15 cellular contexts compared by ENCODE assay signal in the genomic region with DNA sequence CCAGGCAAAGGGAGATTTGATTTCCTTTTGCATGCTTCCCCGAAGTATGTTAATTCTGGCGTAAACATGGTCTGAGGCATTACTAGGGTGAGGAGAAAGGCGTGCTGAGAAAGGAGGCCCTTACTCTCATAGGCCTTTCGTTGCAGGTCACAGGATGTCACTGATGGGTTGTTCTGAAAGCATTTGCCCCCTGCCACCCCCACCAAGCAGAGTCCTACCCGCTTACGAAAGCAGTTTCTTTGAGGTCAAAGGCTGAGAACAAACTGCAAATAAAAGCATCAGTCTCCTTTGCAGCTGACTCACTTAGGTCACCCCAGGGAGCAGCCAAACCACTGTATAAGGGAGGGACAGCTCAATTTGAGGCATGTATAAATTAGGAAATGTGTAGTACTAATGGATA. TPM values are rescaled to one million over a fixed set of nuclear protein-coding genes. Genes with fewer than 3 reads are reported as not detected.
A peak's percentile ranks its signal among the peaks of the same experiment; 100 is the strongest.
DNase-seq lines count a peak whose midpoint lies in the region; ATAC-seq, FAIRE-seq and TF ChIP-seq lines count a peak whose summit lies in the region.
"Had no signal": no experiment of that assay in that cellular context is flagged by ENCODE, and none has a peak within 500 bp of the region (broad histone marks: within the 10 kb centered on the region; RNA-seq: fewer than 3 reads in every experiment).

No MANE protein-coding gene starts in this region.

- TF ChIP-seq POLR2A in A549 (IDR thresholded peaks at IDR 0.05; ENCODE audit: low read length) (no peak), body of pancreas (IDR thresholded peaks at IDR 0.05) (no peak)

- no peak for FAIRE-seq in A549 (lab: Jason Lieb, UNC)
- FAIRE-seq in kidney (lab: Jason Lieb, UNC) = no peak
- FAIRE-seq: A204.1 had no signal

- no peak for TF ChIP-seq RAD21 in A549 (conservative IDR thresholded peaks at IDR 0.05 in 1 of 2, IDR thresholded peaks at IDR 0.05 in 1 of 2)

- H3K4me2 ChIP-seq in A549 = peak overlapping the region; percentile 24; the same call in 1 of the 3 replicates

- H3K27me3 ChIP-seq in body of pancreas = no peaks in the 10 kb centered on the region

- POLR2A ChIA-PET in A549 (lab: Yijun Ruan, JAX) = no interaction called here

- TF ChIP-seq CTCF in A549 (IDR thresholded peaks at IDR 0.05) = no peak
- TF ChIP-seq CTCF in body of pancreas (IDR thresholded peaks at IDR 0.05) = no peak
- no peak for TF ChIP-seq CTCF in kidney (IDR thresholded peaks at IDR 0.05; ENCODE audit: borderline replicate concordance, extremely low read depth, insufficient read depth)

- peaks cover 14% of the 10 kb centered on the region for H3K4me1 ChIP-seq in A549
- H3K4me1 ChIP-seq in body of pancreas = no peaks in the 10 kb centered on the region
- H3K4me1 ChIP-seq in kidney (ENCODE audit: control insufficient read depth in 1 of 2, insufficient read depth in 1 of 2, low read depth in 1 of 2, low read length in 2 of 2) = peaks cover 8 to 10% of the 10 kb centered on the region in 2 donors

- TF ChIP-seq EP300 in A549 (IDR thresholded peaks at IDR 0.05) = no peak

- H3K27ac ChIP-seq in A549 = peak overlapping the region in 1 of 2 experiments; percentile 15; a peak in 3 of 6 replicates
- H3K27ac ChIP-seq in body of pancreas = peak overlapping the region in 1 of 4 donors; percentile 24
- peak overlapping the region; percentile 20 to 69 for H3K27ac ChIP-seq in kidney (ENCODE audit: low read depth in 2 of 2, low read length in 2 of 2)

- CTCF ChIA-PET in A549 (lab: Yijun Ruan, JAX) = interaction anchor here (0.7 to 5.1 kb wide), 6 partner anchors 13 to 250 kb away, joined by 3 to 42 read pairs (median 4); a partner anchor contains a TSS

- no peaks in the 10 kb centered on the region for H3K9me3 ChIP-seq in A549
- H3K9me3 ChIP-seq in body of pancreas = no peaks in the 10 kb centered on the region
- H3K9me3 ChIP-seq in kidney (ENCODE audit: control insufficient read depth in 1 of 2, low read length in 2 of 2) = no peaks in the 10 kb centered on the region

- no peaks in the 10 kb centered on the region for H3K36me3 ChIP-seq in body of pancreas (replicated peaks in 1 of 2; ENCODE audit: insufficient read depth in 1 of 2, low read depth in 2 of 2)
- no peaks in the 10 kb centered on the region for H3K36me3 ChIP-seq in kidney (ENCODE audit: control insufficient read depth in 1 of 2, insufficient read depth in 2 of 2, low read length in 2 of 2)

- peak in 1 of 2 experiments; percentile 60; a peak in 3 of 6 replicates for ATAC-seq in A549
- peak; percentile 64 for ATAC-seq in body of pancreas
- ATAC-seq: effector memory CD8-positive, alpha-beta T cell had no signal

- H3K9ac ChIP-seq in kidney (ENCODE audit: low read length in 2 of 2) = no peak overlapping the region

- intact Hi-C loops in body of pancreas (cut with DNase I) (no loop called here), kidney (cut with DNase I) (no loop called here)

- H3K4me3 ChIP-seq in A549 = no peak overlapping the region
- no peak overlapping the region for H3K4me3 ChIP-seq in body of pancreas
- no peak overlapping the region for H3K4me3 ChIP-seq in kidney (ENCODE audit: low read length in 2 of 2)

- DNase-seq in A549 (ENCODE audit: low read depth in 1 of 2, low spot score in 1 of 2) = no peak
- DNase-seq in body of pancreas = peak in 3 of 4 donors; percentile 17 to 31 (median 20)
- peak; percentile 85 for DNase-seq in kidney
- peak; percentile 26 for DNase-seq in retina
- no peak for DNase-seq in SK-N-DZ (ENCODE audit: low spot score)
- no peak for DNase-seq in activated CD4-positive, CD25-positive, alpha-beta regulatory T cell treated with anti-CD3 and anti-CD28 coated beads, Interleukin-2, amount 50 U/mL, for 72 hours
- DNase-seq in activated CD4-positive, alpha-beta T cell treated with anti-CD3 and anti-CD28 coated beads, Interleukin-2, amount 50 U/mL, for 1 hour = no peak
- no peak for DNase-seq in stimulated activated naive CD4-positive, alpha-beta T cell treated with Interleukin-2 at 50 U/mL for 16 hours (lab: John Stamatoyannopoulos, UW)
- DNase-seq: activated naive CD4-positive, alpha-beta T cell treated with anti-CD3 and anti-CD28 coated beads, Interleukin-2, amount 10 ng/mL, durations not matched to agents 7 days and 5 days; DMS153; effector memory CD8-positive, alpha-beta T cell; NCI-H1092; NCI-H526 treated with DMSO at 0.1 percent for 48 hours; SW 1271 had no signal

- 61% methylated on average over 6 of the region's 6 CpGs for WGBS in A549 (ENCODE audit: missing lambda C conversion rate)
- WGBS in body of pancreas, 2 donors = 63 to 79% methylated on average over 6 of the region's 6 CpGs

TF ChIP-seq in A549, 52 proteins besides CTCF, POLR2A, EP300 and RAD21:
- no peak for TF ChIP-seq KDM1A (IDR thresholded peaks at IDR 0.05; ENCODE audit: low read depth)
- TF ChIP-seq, protein P1, sequence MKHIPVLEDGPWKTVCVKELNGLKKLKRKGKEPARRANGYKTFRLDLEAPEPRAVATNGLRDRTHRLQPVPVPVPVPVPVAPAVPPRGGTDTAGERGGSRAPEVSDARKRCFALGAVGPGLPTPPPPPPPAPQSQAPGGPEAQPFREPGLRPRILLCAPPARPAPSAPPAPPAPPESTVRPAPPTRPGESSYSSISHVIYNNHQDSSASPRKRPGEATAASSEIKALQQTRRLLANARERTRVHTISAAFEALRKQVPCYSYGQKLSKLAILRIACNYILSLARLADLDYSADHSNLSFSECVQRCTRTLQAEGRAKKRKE (CRISPR knock-in tag; IDR thresholded peaks at IDR 0.05; ENCODE audit: low read depth) = no peak
- TF ChIP-seq MAFK (IDR thresholded peaks at IDR 0.05; ENCODE audit: partially characterized antibody) = no peak
- TF ChIP-seq, protein P2, sequence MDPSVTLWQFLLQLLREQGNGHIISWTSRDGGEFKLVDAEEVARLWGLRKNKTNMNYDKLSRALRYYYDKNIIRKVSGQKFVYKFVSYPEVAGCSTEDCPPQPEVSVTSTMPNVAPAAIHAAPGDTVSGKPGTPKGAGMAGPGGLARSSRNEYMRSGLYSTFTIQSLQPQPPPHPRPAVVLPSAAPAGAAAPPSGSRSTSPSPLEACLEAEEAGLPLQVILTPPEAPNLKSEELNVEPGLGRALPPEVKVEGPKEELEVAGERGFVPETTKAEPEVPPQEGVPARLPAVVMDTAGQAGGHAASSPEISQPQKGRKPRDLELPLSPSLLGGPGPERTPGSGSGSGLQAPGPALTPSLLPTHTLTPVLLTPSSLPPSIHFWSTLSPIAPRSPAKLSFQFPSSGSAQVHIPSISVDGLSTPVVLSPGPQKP (IDR thresholded peaks at IDR 0.05; ENCODE audit: low read depth, low read length) = no peak
- TF ChIP-seq NR3C1 (IDR thresholded peaks at IDR 0.05) = no peak
- no peak for TF ChIP-seq CBX2 (IDR thresholded peaks at IDR 0.05; ENCODE audit: borderline replicate concordance, low read depth)
- no peak for TF ChIP-seq FOSL2 (IDR thresholded peaks at IDR 0.05)
- TF ChIP-seq FOSL2 (CRISPR knock-in tag; IDR thresholded peaks at IDR 0.05) = no peak

RNA-seq across cellular contexts. Expression of a gene that starts 57.1 kb away (rescaled TPM):
- 21.2 and 28.3 TPM in 2 replicates for polyA plus RNA-seq in A549 (2011; rRNA removed)
- 9.4 and 10.4 TPM in 2 replicates for polyA plus RNA-seq in A549 (2012; cell fraction: cytosol; rRNA removed)
- 1.8 and 3.2 TPM in 2 replicates for polyA plus RNA-seq in A549 (2012; cell fraction: nucleus; rRNA removed)
- polyA plus RNA-seq in A549 (2017; fragmentation: RNase III; extraction: RNeasy Plus Mini Kit Qiagen cat#74134 plus additional on column Dnase treatment) = 16.3 to 19.4 TPM (median 18.7 TPM) in 3 replicates
- polyA minus RNA-seq in A549 (2011; rRNA and poly(A)+ RNA removed) = 6.0 and 7.3 TPM in 2 replicates
- total RNA-seq in body of pancreas = 1 to 10 TPM; 2.6 to 7.8 TPM
- total RNA-seq in kidney = 21.2 TPM
- 53.5 TPM for polyA plus RNA-seq in kidney (ENCODE audit: insufficient read depth, low read depth, low replicate concordance)
- 23.5 and 26.7 TPM in 2 replicates for polyA plus RNA-seq in SK-N-DZ (2014; cell fraction: cytosol; rRNA removed)
- 9.0 and 14.4 TPM in 2 replicates for polyA plus RNA-seq in SK-N-DZ (2014; cell fraction: nucleus; rRNA removed)

Comparison
In these comparisons a context has a peak if more than half of its experiments do, and no peak if none do; other contexts are left out.
1. DNase-seq: peak in body of pancreas (3 of 4), kidney (single experiment) and retina (single experiment); none in A549 (0 of 2), SK-N-DZ (single experiment), activated CD4-positive, CD25-positive, alpha-beta regulatory T cell treated with anti-CD3 and anti-CD28 coated beads, Interleukin-2, amount 50 U/mL, for 72 hours (single experiment), activated CD4-positive, alpha-beta T cell treated with anti-CD3 and anti-CD28 coated beads, Interleukin-2, amount 50 U/mL, for 1 hour (single experiment) and stimulated activated naive CD4-positive, alpha-beta T cell treated with Interleukin-2 at 50 U/mL for 16 hours (single experiment).